In genomic region chr9:133149130-133150015, GRCh38 we compare ENCODE assay signal across 1 cellular context.
TF ChIP-seq lines count a peak whose summit lies in the region.

No MANE protein-coding gene starts in this region.

TF ChIP-seq in HepG2, 621 proteins besides CTCF, POLR2A, EP300 and RAD21 (continued from another document and continues in another):
- TF ChIP-seq THAP9 (CRISPR knock-in tag; IDR thresholded peaks at IDR 0.05; ENCODE audit: borderline replicate concordance), result no peak
- TF ChIP-seq SMAD1 (CRISPR knock-in tag; IDR thresholded peaks at IDR 0.05; ENCODE audit: borderline replicate concordance, low read depth), result no peak; the same call in 1 of the 2 replicates
- TF ChIP-seq PAXIP1 (CRISPR knock-in tag; conservative IDR thresholded peaks at IDR 0.05), result peak; percentile 39; the same call in 1 of the 2 replicates
- TF ChIP-seq ZNF205 (CRISPR knock-in tag; IDR thresholded peaks at IDR 0.05), result 0 out of 2 replicates have a peak, but pooled peaks have one; percentile 26
- no peak for TF ChIP-seq RAD51 (IDR thresholded peaks at IDR 0.05; ENCODE audit: borderline replicate concordance)
- no peak for TF ChIP-seq TFE3 (CRISPR knock-in tag; IDR thresholded peaks at IDR 0.05)
- no peak for TF ChIP-seq ZFP36L2 (CRISPR knock-in tag; IDR thresholded peaks at IDR 0.05)
- TF ChIP-seq PRDM10 (CRISPR knock-in tag; IDR thresholded peaks at IDR 0.05; ENCODE audit: low read depth), result no peak
- 0 out of 2 replicates have a peak, but pooled peaks have one; percentile 18 for TF ChIP-seq ZNF367 (CRISPR knock-in tag; IDR thresholded peaks at IDR 0.05; ENCODE audit: borderline replicate concordance)
- TF ChIP-seq HOXD1 (CRISPR knock-in tag; IDR thresholded peaks at IDR 0.05), result no peak
- TF ChIP-seq ZBTB14 (CRISPR knock-in tag; IDR thresholded peaks at IDR 0.05), result peak; percentile 99
- TF ChIP-seq HNF4A (CRISPR knock-in tag; IDR thresholded peaks at IDR 0.05), result 0 out of 2 replicates have a peak, but pooled peaks have one; percentile 11
- no peak for TF ChIP-seq ZNF543 (CRISPR knock-in tag; IDR thresholded peaks at IDR 0.05)
- no peak for TF ChIP-seq NFRKB (IDR thresholded peaks at IDR 0.05)
- TF ChIP-seq NRL (CRISPR knock-in tag; IDR thresholded peaks at IDR 0.05; ENCODE audit: borderline replicate concordance), result peak; percentile 54; the same call in 1 of the 2 replicates
- 0 out of 2 replicates have a peak, but pooled peaks have one; percentile 72 for TF ChIP-seq ZNF678 (CRISPR knock-in tag; IDR thresholded peaks at IDR 0.05)
- TF ChIP-seq, protein P1, sequence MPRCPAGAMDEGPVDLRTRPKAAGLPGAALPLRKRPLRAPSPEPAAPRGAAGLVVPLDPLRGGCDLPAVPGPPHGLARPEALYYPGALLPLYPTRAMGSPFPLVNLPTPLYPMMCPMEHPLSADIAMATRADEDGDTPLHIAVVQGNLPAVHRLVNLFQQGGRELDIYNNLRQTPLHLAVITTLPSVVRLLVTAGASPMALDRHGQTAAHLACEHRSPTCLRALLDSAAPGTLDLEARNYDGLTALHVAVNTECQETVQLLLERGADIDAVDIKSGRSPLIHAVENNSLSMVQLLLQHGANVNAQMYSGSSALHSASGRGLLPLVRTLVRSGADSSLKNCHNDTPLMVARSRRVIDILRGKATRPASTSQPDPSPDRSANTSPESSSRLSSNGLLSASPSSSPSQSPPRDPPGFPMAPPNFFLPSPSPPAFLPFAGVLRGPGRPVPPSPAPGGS (CRISPR knock-in tag; IDR thresholded peaks at IDR 0.05), result peak; percentile 65; the same call in 1 of the 2 replicates
- TF ChIP-seq, protein P2, sequence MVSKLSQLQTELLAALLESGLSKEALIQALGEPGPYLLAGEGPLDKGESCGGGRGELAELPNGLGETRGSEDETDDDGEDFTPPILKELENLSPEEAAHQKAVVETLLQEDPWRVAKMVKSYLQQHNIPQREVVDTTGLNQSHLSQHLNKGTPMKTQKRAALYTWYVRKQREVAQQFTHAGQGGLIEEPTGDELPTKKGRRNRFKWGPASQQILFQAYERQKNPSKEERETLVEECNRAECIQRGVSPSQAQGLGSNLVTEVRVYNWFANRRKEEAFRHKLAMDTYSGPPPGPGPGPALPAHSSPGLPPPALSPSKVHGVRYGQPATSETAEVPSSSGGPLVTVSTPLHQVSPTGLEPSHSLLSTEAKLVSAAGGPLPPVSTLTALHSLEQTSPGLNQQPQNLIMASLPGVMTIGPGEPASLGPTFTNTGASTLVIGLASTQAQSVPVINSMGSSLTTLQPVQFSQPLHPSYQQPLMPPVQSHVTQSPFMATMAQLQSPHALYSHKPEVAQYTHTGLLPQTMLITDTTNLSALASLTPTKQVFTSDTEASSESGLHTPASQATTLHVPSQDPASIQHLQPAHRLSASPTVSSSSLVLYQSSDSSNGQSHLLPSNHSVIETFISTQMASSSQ (IDR thresholded peaks at IDR 0.05; ENCODE audit: low read depth), result no peak
- TF ChIP-seq, protein P2 (CRISPR knock-in tag; IDR thresholded peaks at IDR 0.05; ENCODE audit: borderline replicate concordance), result peak; percentile 62
- peak; percentile 71 for TF ChIP-seq CREB1 (IDR thresholded peaks at IDR 0.05)
- no peak for TF ChIP-seq CREB1 (CRISPR knock-in tag; IDR thresholded peaks at IDR 0.05)
- TF ChIP-seq TOPORS (CRISPR knock-in tag; IDR thresholded peaks at IDR 0.05), result peak; percentile 84; the same call in 1 of the 2 replicates
- peak; percentile 83; the same call in 1 of the 2 replicates for TF ChIP-seq FOXC1 (CRISPR knock-in tag; IDR thresholded peaks at IDR 0.05; ENCODE audit: borderline replicate concordance)
- no peak for TF ChIP-seq ZNF672 (CRISPR knock-in tag; IDR thresholded peaks at IDR 0.05)
- TF ChIP-seq, protein P3, sequence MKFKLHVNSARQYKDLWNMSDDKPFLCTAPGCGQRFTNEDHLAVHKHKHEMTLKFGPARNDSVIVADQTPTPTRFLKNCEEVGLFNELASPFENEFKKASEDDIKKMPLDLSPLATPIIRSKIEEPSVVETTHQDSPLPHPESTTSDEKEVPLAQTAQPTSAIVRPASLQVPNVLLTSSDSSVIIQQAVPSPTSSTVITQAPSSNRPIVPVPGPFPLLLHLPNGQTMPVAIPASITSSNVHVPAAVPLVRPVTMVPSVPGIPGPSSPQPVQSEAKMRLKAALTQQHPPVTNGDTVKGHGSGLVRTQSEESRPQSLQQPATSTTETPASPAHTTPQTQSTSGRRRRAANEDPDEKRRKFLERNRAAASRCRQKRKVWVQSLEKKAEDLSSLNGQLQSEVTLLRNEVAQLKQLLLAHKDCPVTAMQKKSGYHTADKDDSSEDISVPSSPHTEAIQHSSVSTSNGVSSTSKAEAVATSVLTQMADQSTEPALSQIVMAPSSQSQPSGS (CRISPR knock-in tag; IDR thresholded peaks at IDR 0.05), result peak; percentile 63; the same call in 1 of the 2 replicates
- TF ChIP-seq, protein P4, sequence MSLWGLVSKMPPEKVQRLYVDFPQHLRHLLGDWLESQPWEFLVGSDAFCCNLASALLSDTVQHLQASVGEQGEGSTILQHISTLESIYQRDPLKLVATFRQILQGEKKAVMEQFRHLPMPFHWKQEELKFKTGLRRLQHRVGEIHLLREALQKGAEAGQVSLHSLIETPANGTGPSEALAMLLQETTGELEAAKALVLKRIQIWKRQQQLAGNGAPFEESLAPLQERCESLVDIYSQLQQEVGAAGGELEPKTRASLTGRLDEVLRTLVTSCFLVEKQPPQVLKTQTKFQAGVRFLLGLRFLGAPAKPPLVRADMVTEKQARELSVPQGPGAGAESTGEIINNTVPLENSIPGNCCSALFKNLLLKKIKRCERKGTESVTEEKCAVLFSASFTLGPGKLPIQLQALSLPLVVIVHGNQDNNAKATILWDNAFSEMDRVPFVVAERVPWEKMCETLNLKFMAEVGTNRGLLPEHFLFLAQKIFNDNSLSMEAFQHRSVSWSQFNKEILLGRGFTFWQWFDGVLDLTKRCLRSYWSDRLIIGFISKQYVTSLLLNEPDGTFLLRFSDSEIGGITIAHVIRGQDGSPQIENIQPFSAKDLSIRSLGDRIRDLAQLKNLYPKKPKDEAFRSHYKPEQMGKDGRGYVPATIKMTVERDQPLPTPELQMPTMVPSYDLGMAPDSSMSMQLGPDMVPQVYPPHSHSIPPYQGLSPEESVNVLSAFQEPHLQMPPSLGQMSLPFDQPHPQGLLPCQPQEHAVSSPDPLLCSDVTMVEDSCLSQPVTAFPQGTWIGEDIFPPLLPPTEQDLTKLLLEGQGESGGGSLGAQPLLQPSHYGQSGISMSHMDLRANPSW (CRISPR knock-in tag; IDR thresholded peaks at IDR 0.05; ENCODE audit: borderline replicate concordance), result no peak
- TF ChIP-seq EED (CRISPR knock-in tag; IDR thresholded peaks at IDR 0.05), result peak; percentile 88
- TF ChIP-seq SRSF1 (optimal IDR thresholded peaks at IDR 0.05; ENCODE audit: low read depth, low read length), result peak; percentile 34
- no peak; the same call in 1 of the 2 replicates for TF ChIP-seq CEBPG (CRISPR knock-in tag; IDR thresholded peaks at IDR 0.05)
- TF ChIP-seq ZZZ3 (CRISPR knock-in tag; IDR thresholded peaks at IDR 0.05; ENCODE audit: borderline replicate concordance), result 0 out of 2 replicates have a peak, but pooled peaks have one; percentile 63
- no peak for TF ChIP-seq TCF7 (IDR thresholded peaks at IDR 0.05; ENCODE audit: low read depth)
- TF ChIP-seq CCDC6 (CRISPR knock-in tag; IDR thresholded peaks at IDR 0.05), result peak; percentile 88; the same call in 1 of the 2 replicates
- 0 out of 2 replicates have a peak, but pooled peaks have one; percentile 81 for TF ChIP-seq ZNF674 (CRISPR knock-in tag; IDR thresholded peaks at IDR 0.05; ENCODE audit: low read depth)
